26 cellular contexts compared by ENCODE assay signal in genomic region chr2:23131066-23131575, GRCh38.
"Had no signal": no experiment of that assay in that cellular context is flagged by ENCODE, and none has a peak within 500 bp of the region (broad histone marks: within the 10 kb centered on the region; RNA-seq: fewer than 3 reads in every experiment).

No MANE protein-coding gene starts in this region.

- H3K36me3 ChIP-seq: left ventricle myocardium inferior, neutrophil, right atrium auricular region, suprapubic skin, thoracic aorta, tibial artery, uterus had no signal

- H3K4me1 ChIP-seq: parathyroid adenoma had no signal

- H3K79me2 ChIP-seq: hepatocyte, parathyroid adenoma had no signal

- H3K9ac ChIP-seq: parathyroid adenoma had no signal

- H3K9me3 Mint-ChIP-seq: natural killer cell treated with Interleukin-12 subunit alpha and Interleukin-12 subunit beta and Interleukin-15 and Interleukin-18, amount 100 ng/mL, for 72 hours; stimulated activated naive CD8-positive, alpha-beta T cell treated with anti-CD3 and anti-CD28 coated beads, Interleukin-15, Interleukin-2, amounts not matched to agents 100 ng/mL and 50 ng/mL, for 24 hours had no signal

- H3K27ac ChIP-seq: hepatocyte, left ventricle myocardium inferior, neutrophil, parathyroid adenoma, psoas muscle, right atrium auricular region, skin epidermis, suprapubic skin, thoracic aorta, tibial artery, uterus had no signal

- H3K27me3 Mint-ChIP-seq: natural killer cell treated with Interleukin-12 subunit alpha and Interleukin-12 subunit beta and Interleukin-15 and Interleukin-18, amount 100 ng/mL, for 72 hours had no signal

- H3K27ac Mint-ChIP-seq: naive thymus-derived CD4-positive, alpha-beta T cell; natural killer cell treated with Interleukin-12 subunit alpha and Interleukin-12 subunit beta and Interleukin-15 and Interleukin-18, amount 100 ng/mL, for 72 hours; stimulated activated naive B cell treated with anti-CD40 and anti-IgM and Interleukin-4, amounts not matched to agents 10 μg/mL and 1 μg/mL and 100 μg/mL, for 72 hours; stimulated activated naive CD8-positive, alpha-beta T cell treated with anti-CD3 and anti-CD28 coated beads, Interleukin-15, Interleukin-2, amounts not matched to agents 100 ng/mL and 50 ng/mL, for 24 hours; type B pancreatic cell had no signal

- DNase-seq: islet precursor cell; left ventricle myocardium inferior; midbrain; mucosa of descending colon; naive thymus-derived CD4-positive, alpha-beta T cell; occipital lobe; psoas muscle; stimulated activated CD4-positive, alpha-beta T cell treated with anti-CD3 and anti-CD28 coated beads, Interleukin-12 subunit alpha, Interleukin-12 subunit beta, amount 100 ng/mL, for 4 hours; stimulated activated CD4-positive, alpha-beta T cell treated with anti-CD3 and anti-CD28 coated beads, Interleukin-15, amount 100 ng/mL, for 24 hours; stimulated activated CD4-positive, alpha-beta T cell treated with anti-CD3 and anti-CD28 coated beads, Interleukin-2, amount 100 ng/mL, for 24 hours; stimulated activated CD4-positive, alpha-beta T cell treated with anti-CD3 and anti-CD28 coated beads, Interleukin-4, amount 100 ng/mL, for 1 hour; stimulated activated naive B cell treated with anti-CD40 and anti-IgM and Interleukin-4, amounts not matched to agents 10 μg/mL and 1 μg/mL and 100 μg/mL, for 72 hours; tibial artery; uterus had no signal

- H3K4me3 Mint-ChIP-seq: naive thymus-derived CD4-positive, alpha-beta T cell; natural killer cell treated with Interleukin-12 subunit alpha and Interleukin-12 subunit beta and Interleukin-15 and Interleukin-18, amount 100 ng/mL, for 72 hours; neural crest cell; stimulated activated naive B cell treated with anti-CD40 and anti-IgM and Interleukin-4, amounts not matched to agents 10 μg/mL and 1 μg/mL and 100 μg/mL, for 72 hours; stimulated activated naive CD8-positive, alpha-beta T cell treated with anti-CD3 and anti-CD28 coated beads, Interleukin-15, Interleukin-2, amounts not matched to agents 100 ng/mL and 50 ng/mL, for 24 hours; type B pancreatic cell had no signal

- H3K4me2 ChIP-seq: hepatocyte had no signal

- H3K27me3 ChIP-seq: hepatocyte, neutrophil, right atrium auricular region, suprapubic skin, tibial artery, uterus had no signal

- H3K4me3 ChIP-seq: hepatocyte, left ventricle myocardium inferior, lung, mucosa of descending colon, psoas muscle, right atrium auricular region, skin epidermis, suprapubic skin, thoracic aorta, tibial artery, uterus had no signal

- H3K36me3 Mint-ChIP-seq: naive thymus-derived CD4-positive, alpha-beta T cell; natural killer cell treated with Interleukin-12 subunit alpha and Interleukin-12 subunit beta and Interleukin-15 and Interleukin-18, amount 100 ng/mL, for 72 hours; stimulated activated naive B cell treated with anti-CD40 and anti-IgM and Interleukin-4, amounts not matched to agents 10 μg/mL and 1 μg/mL and 100 μg/mL, for 72 hours; type B pancreatic cell had no signal

- H3K4me1 Mint-ChIP-seq: naive thymus-derived CD4-positive, alpha-beta T cell; neural crest cell; stimulated activated naive B cell treated with anti-CD40 and anti-IgM and Interleukin-4, amounts not matched to agents 10 μg/mL and 1 μg/mL and 100 μg/mL, for 72 hours had no signal

- H3K9me3 ChIP-seq: mucosa of descending colon, neutrophil, psoas muscle, suprapubic skin, thoracic aorta, tibial artery, uterus had no signal

- H2AFZ ChIP-seq: hepatocyte, parathyroid adenoma had no signal
